In genomic region chr7:7135924-7136323, GRCh38 we compare ENCODE assay signal across 8 cellular contexts. TPM values are rescaled to one million over a fixed set of nuclear protein-coding genes. Genes with fewer than 3 reads are reported as not detected.
DNase-seq lines count a peak whose midpoint lies in the region; ATAC-seq, FAIRE-seq and TF ChIP-seq lines count a peak whose summit lies in the region.
"Not testable (repeated sequence)": the region's sequence is repeated elsewhere in the genome, so short reads cannot be mapped to it uniquely, and the experiment has no call there.

No MANE protein-coding gene starts in this region.

- H3K79me2 ChIP-seq in GM23248 (ENCODE audit: insufficient read depth); MM.1S (ENCODE audit: low read length); K562 (ENCODE audit: control insufficient read depth, insufficient read depth, low read length): not testable (repeated sequence)

- not testable (repeated sequence) for TF ChIP-seq EP300 in K562 (IDR thresholded peaks at IDR 0.05; ENCODE audit: low read length); ovary (IDR thresholded peaks at IDR 0.05)

- H3K36me3 ChIP-seq in GM23248 (ENCODE audit: low read depth); MM.1S (replicated peaks; ENCODE audit: insufficient read depth, low read length); K562 (ENCODE audit: control insufficient read depth, insufficient read depth, low read length); muscle layer of duodenum (ENCODE audit: control insufficient read depth in 1 of 2, insufficient read depth in 2 of 2, low read length in 2 of 2); ovary; uterus: not testable (repeated sequence)

- not testable (repeated sequence) for H3K4me1 ChIP-seq in GM23248 (ENCODE audit: insufficient read depth); MM.1S (ENCODE audit: low read length); K562 (replicated peaks in 1 of 2; ENCODE audit: control insufficient read depth in 2 of 2, insufficient read depth in 2 of 2, low read length in 2 of 2); muscle layer of duodenum (ENCODE audit: control insufficient read depth in 1 of 2, insufficient read depth in 2 of 2, low read length in 2 of 2); ovary (ENCODE audit: insufficient read depth); uterus

- H3K4me1 Mint-ChIP-seq in glutamatergic neuron (ENCODE audit: low read depth, unreplicated experiment) = not testable (repeated sequence)
- H3K4me1 Mint-ChIP-seq in immature natural killer cell = peaks cover 13 to 16% of the 10 kb centered on the region in 2 donors

- H3K27me3 ChIP-seq in GM23248 (replicated peaks; ENCODE audit: insufficient read depth); MM.1S (replicated peaks; ENCODE audit: insufficient read depth, low read length); K562 (ENCODE audit: control insufficient read depth in 2 of 2, insufficient read depth in 2 of 2, low read length in 2 of 2); muscle layer of duodenum (ENCODE audit: low read depth, low read length); ovary; uterus: not testable (repeated sequence)

- intact Hi-C loops in K562 (cut with micrococcal nuclease); ovary (cut with DNase I); uterus (cut with DNase I; ENCODE audit: low total_unique reads): not testable (repeated sequence)

- not testable (repeated sequence) for H3F3A ChIP-seq in GM23248 (ENCODE audit: insufficient read depth); MM.1S (ENCODE audit: insufficient read depth, low read length)

- H3K27ac ChIP-seq in GM23248, ovary: not testable (repeated sequence)
- H3K27ac ChIP-seq in MM.1S (ENCODE audit: low read length) (peak overlapping the region; percentile 73), K562 (ENCODE audit: extremely low read depth, low read depth, low read length) (peak overlapping the region; percentile 21; the same call in 1 of the 3 replicates), muscle layer of duodenum (ENCODE audit: low read length) (peak overlapping the region; percentile 24), uterus (peak overlapping the region; percentile 66 to 70)

- H3K4me3 ChIP-seq in GM23248 (peak overlapping the region; percentile 17; the same call in 1 of the 2 replicates), MM.1S (ENCODE audit: low read length) (peak overlapping the region; percentile 49), muscle layer of duodenum (ENCODE audit: low read depth in 1 of 2, low read length in 2 of 2) (peak overlapping the region in 1 of 2 donors; percentile 28), ovary (peak overlapping the region; percentile 16)
- H3K4me3 ChIP-seq in K562, uterus: not testable (repeated sequence)

- H3K9me3 ChIP-seq in GM23248 (ENCODE audit: low read depth); MM.1S (replicated peaks; ENCODE audit: insufficient read depth, low read length); muscle layer of duodenum (ENCODE audit: control insufficient read depth in 1 of 2, low read length in 2 of 2); ovary; uterus: not testable (repeated sequence)
- H3K9me3 ChIP-seq in K562 (replicated peaks; ENCODE audit: control insufficient read depth, insufficient read depth, low read depth, low read length) = peaks cover 14% of the 10 kb centered on the region; the same call in 1 of the 2 replicates

- WGBS in GM23248 (ENCODE audit: low coverage in 1 of 2, low lambda C conversion rate in 2 of 2, missing lambda C conversion rate in 2 of 2), 2 experiments = 5 to 14% methylated on average over 1 of the region's 1 CpG
- WGBS in K562 (ENCODE audit: insufficient coverage, low coverage, missing lambda C conversion rate) = 6% methylated on average over 1 of the region's 1 CpG
- 10 to 23% (median 20%) methylated on average over 1 of the region's 1 CpG for WGBS in ovary, 3 donors

- not testable (repeated sequence) for ATAC-seq in K562

- not testable (repeated sequence) for H3K9me2 ChIP-seq in GM23248 (ENCODE audit: insufficient read depth); MM.1S (replicated peaks; ENCODE audit: insufficient read depth, low read length)

- CTCF ChIA-PET in K562 (lab: Yijun Ruan, JAX; ENCODE audit: low intra/inter-chr PET ratio) = not testable (repeated sequence)

- not testable (repeated sequence) for BruUV-seq in K562 (replicated peaks; lab: Mats Ljungman, UMichigan)

- in situ Hi-C loops in GM23248 (cut with MboI); K562 (cut with MboI): not testable (repeated sequence)

- DNase-seq in GM23248, MM.1S, glutamatergic neuron, immature natural killer cell, ovary, uterus: not testable (repeated sequence)
- DNase-seq in K562 (ENCODE audit: extremely low read depth in 1 of 4, low spot score in 3 of 4) = peak in 1 of 4 experiments; percentile 34

- H3K27ac Mint-ChIP-seq in glutamatergic neuron (ENCODE audit: unreplicated experiment) (peak overlapping the region; percentile 24), immature natural killer cell (peak overlapping the region; percentile 59 to 85 (median 82))

- FAIRE-seq in K562 (lab: Jason Lieb, UNC) = peak; percentile 19

- H3K9me3 Mint-ChIP-seq in glutamatergic neuron (ENCODE audit: unreplicated experiment); immature natural killer cell: not testable (repeated sequence)

- not testable (repeated sequence) for H3K9ac ChIP-seq in GM23248; K562 (ENCODE audit: insufficient read depth in 1 of 2, low read depth in 2 of 2, low read length in 2 of 2)
- peak overlapping the region; percentile 42; the same call in 1 of the 2 replicates for H3K9ac ChIP-seq in MM.1S (ENCODE audit: low read length)

- TF ChIP-seq RAD21 in K562 (CRISPR knock-in tag; conservative IDR thresholded peaks at IDR 0.05 in 1 of 2, IDR thresholded peaks at IDR 0.05 in 1 of 2) = not testable (repeated sequence)

- TF ChIP-seq CTCF in MM.1S (IDR thresholded peaks at IDR 0.05; ENCODE audit: low read length); K562 (IDR thresholded peaks at IDR 0.05 in 2 of 3, conservative IDR thresholded peaks at IDR 0.05 in 1 of 3; ENCODE audit: insufficient read depth in 2 of 3, low read depth in 1 of 3, low read length in 3 of 3); glutamatergic neuron (IDR thresholded peaks at IDR 0.05; ENCODE audit: partially characterized antibody, unreplicated experiment); ovary (IDR thresholded peaks at IDR 0.05); uterus (IDR thresholded peaks at IDR 0.05): not testable (repeated sequence)

- peak overlapping the region; percentile 55 for H2AFZ ChIP-seq in GM23248
- H2AFZ ChIP-seq in MM.1S (ENCODE audit: low read length) = peak overlapping the region; percentile 74
- H2AFZ ChIP-seq in K562 (ENCODE audit: low read depth, low read length) = not testable (repeated sequence)

- POLR2A ChIA-PET in K562 (lab: Yijun Ruan, JAX) = not testable (repeated sequence)

- H3K4me2 ChIP-seq in GM23248 (ENCODE audit: unreplicated experiment) = peak overlapping the region; percentile 32
- peak overlapping the region; percentile 76 for H3K4me2 ChIP-seq in MM.1S (ENCODE audit: low read depth, low read length)
- peak overlapping the region; percentile 32 for H3K4me2 ChIP-seq in K562 (ENCODE audit: insufficient read depth, low read length)

- not testable (repeated sequence) for H4K20me1 ChIP-seq in GM23248 (ENCODE audit: insufficient read depth); MM.1S (ENCODE audit: insufficient read depth, low read length); K562 (replicated peaks; ENCODE audit: control insufficient read depth, insufficient read depth, low read length)

- not testable (repeated sequence) for H3K36me3 Mint-ChIP-seq in glutamatergic neuron (ENCODE audit: unreplicated experiment)
- H3K36me3 Mint-ChIP-seq in immature natural killer cell = peaks cover 0 to 13% (median 0%) of the 10 kb centered on the region in 3 donors

- not testable (repeated sequence) for H3K4me3 Mint-ChIP-seq in glutamatergic neuron (ENCODE audit: unreplicated experiment)
- peak overlapping the region in 2 of 5 donors; percentile 68 to 69 for H3K4me3 Mint-ChIP-seq in immature natural killer cell

- TF ChIP-seq POLR2A in K562 (conservative IDR thresholded peaks at IDR 0.05); ovary (IDR thresholded peaks at IDR 0.05); uterus (IDR thresholded peaks at IDR 0.05): not testable (repeated sequence)

- H3K27me3 Mint-ChIP-seq in glutamatergic neuron (ENCODE audit: unreplicated experiment); immature natural killer cell (ENCODE audit: low read depth in 3 of 3): not testable (repeated sequence)

- not testable (repeated sequence) for H3K9me1 ChIP-seq in K562 (ENCODE audit: control insufficient read depth, insufficient read depth, low read length)

RNA-seq across cellular contexts. Expression of gene C1GALT1, which starts 46.4 kb away (rescaled TPM):
- 72.7 and 114 TPM in 2 replicates for total RNA-seq in GM23248 (2014; rRNA removed; shearing (Covaris generic))
- 75.2 and 79.0 TPM in 2 replicates for polyA plus RNA-seq in GM23248 (2016; fragmentation: Nextera tagmentation; extraction: Ambion mirVana)
- 25.1 and 117 TPM in 2 replicates for total RNA-seq in K562 (2011; cell fraction: chromatin; rRNA removed; ENCODE audit: low replicate concordance)
- 12.7 and 14.6 TPM in 2 replicates for total RNA-seq in K562 (2011; cell fraction: nucleolus; rRNA removed)
- 37.6 and 62.7 TPM in 2 replicates for total RNA-seq in K562 (2011; cell fraction: nucleoplasm; rRNA removed)
- total RNA-seq in K562 (2014; rRNA removed) = 15.2 and 22.7 TPM in 2 replicates
- 33.2 and 37.5 TPM in 2 replicates for total RNA-seq in K562 (2014; rRNA removed; fragmentation: Illumina TruSeq; extraction: Trizol)
- total RNA-seq in K562 (2015; rRNA removed; fragmentation: Illumina TruSeq; extraction: Trizol) = 23.3 and 24.1 TPM in 2 replicates
- 25.3 and 27.8 TPM in 2 replicates for total RNA-seq in K562 (2021)
- polyA plus RNA-seq in K562 (2011; rRNA removed) = 23.7 and 30.8 TPM in 2 replicates
- 7.8 and 8.4 TPM in 2 replicates for polyA plus RNA-seq in K562 (2011; cell fraction: cytosol; rRNA removed)
- polyA plus RNA-seq in K562 (2011; cell fraction: nucleus; rRNA removed) = 8.5 and 12.2 TPM in 2 replicates
- polyA plus RNA-seq in K562 (2012) = 10.7 and 11.1 TPM in 2 replicates
- 16.1 and 25.2 TPM in 2 replicates for polyA plus RNA-seq in K562 (2014; fragmentation: Illumina TruSeq; extraction: Trizol)
- 1 to 10 TPM; 5.0 to 6.4 TPM for polyA plus RNA-seq in K562 (2014; fragmentation: Nextera tagmentation; extraction: Ambion mirVana)
- polyA plus RNA-seq in K562 (2014; rRNA removed) = 17.3 and 21.0 TPM in 2 replicates
- polyA minus RNA-seq in K562 (2011; rRNA and poly(A)+ RNA removed) = 35.5 and 54.5 TPM in 2 replicates
- 8.3 and 9.4 TPM in 2 replicates for polyA minus RNA-seq in K562 (2011; cell fraction: cytosol; rRNA and poly(A)+ RNA removed)
- 19.1 and 29.2 TPM in 2 replicates for polyA minus RNA-seq in K562 (2011; cell fraction: nucleus; rRNA and poly(A)+ RNA removed)
- 15.3 TPM for total RNA-seq in glutamatergic neuron (ENCODE audit: unreplicated experiment)
- 10 to 100 TPM; 56.8 to 83.9 (median 59.4) TPM for polyA plus RNA-seq in immature natural killer cell
- 10 to 100 TPM; 11.1 to 25.8 (median 14.9) TPM for total RNA-seq in ovary
- 1 to 10 TPM; 3.2 to 9.9 TPM for polyA plus RNA-seq in ovary
- 10 to 100 TPM in 3 of 4 donors, 1 to 10 TPM in 1; 1.3 to 41.6 (median 15.1) TPM for total RNA-seq in uterus
